In the genomic region with DNA sequence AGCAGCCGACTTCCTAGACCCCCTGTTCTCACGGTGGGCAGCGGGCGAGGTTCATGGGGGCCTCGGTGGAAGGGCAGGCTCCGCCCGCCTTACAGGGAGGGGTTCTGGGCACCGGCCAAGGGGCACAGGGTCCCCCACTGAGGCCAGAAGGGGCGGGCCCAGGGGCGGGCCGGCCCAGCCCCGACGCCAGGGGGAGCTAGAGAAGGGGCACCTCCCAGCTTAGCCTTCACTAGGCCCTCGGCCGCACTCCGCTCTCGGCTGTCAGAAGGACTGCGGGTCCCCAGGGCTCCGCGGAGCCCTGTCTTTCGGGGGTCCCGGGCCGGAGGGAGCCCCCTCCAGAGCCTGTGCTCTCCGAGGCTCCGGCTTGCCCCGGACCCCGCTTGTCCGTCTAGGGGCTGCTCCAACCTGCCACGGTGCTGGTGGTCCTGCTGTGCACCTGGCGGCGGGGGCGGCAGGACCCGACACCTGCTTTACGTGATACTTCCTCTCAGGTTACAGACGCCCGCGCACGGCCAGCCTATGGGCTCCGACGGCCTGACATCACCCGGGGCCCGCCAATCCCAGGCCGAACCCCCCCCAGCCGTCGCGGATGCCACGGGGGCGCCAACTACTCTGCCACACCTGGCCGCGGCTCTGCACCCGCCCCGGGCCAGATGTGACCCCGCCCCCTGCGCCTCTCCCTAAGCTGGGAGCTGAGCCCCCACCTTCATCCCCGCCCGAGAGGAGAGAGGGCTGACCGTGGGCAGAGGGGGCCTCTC, we compare ENCODE assay signal across 4 cellular contexts. TPM values are rescaled to one million over a fixed set of nuclear protein-coding genes. Genes with fewer than 3 reads are reported as not detected.
"Had no signal": no experiment of that assay in that cellular context is flagged by ENCODE, and none has a peak within 500 bp of the region (broad histone marks: within the 10 kb centered on the region; RNA-seq: fewer than 3 reads in every experiment).

No MANE protein-coding gene starts in this region.

RNA-seq across cellular contexts. Expression of a gene that starts 33.6 kb away (rescaled TPM):
- polyA plus RNA-seq: ovary, right cardiac atrium, small intestine, stomach had no signal

RNA-seq across cellular contexts. Expression of a gene that starts 40.0 kb away (rescaled TPM):
- polyA plus RNA-seq: ovary, right cardiac atrium, small intestine, stomach had no signal
